Comparison of ENCODE assay signal across 8 cellular contexts in genomic region chr11:7548659-7549283, GRCh38. TPM values are rescaled to one million over a fixed set of nuclear protein-coding genes. Genes with fewer than 3 reads are reported as not detected.
DNase-seq lines count a peak whose midpoint lies in the region; ATAC-seq and TF ChIP-seq lines count a peak whose summit lies in the region.

No MANE protein-coding gene starts in this region.

- H3K9me3 Mint-ChIP-seq in WTC11: no peaks in the 10 kb centered on the region
- H3K9me3 Mint-ChIP-seq in naive thymus-derived CD8-positive, alpha-beta T cell: no peaks in the 10 kb centered on the region

- no peaks in the 10 kb centered on the region for H3K36me3 Mint-ChIP-seq in WTC11
- H3K36me3 Mint-ChIP-seq in naive thymus-derived CD8-positive, alpha-beta T cell: peaks cover 0 to 29% (median 3%) of the 10 kb centered on the region in 3 donors

- 0 out of 2 replicates have a peak overlapping the region, but pooled peaks have one; percentile 14 for H3K27ac Mint-ChIP-seq in WTC11
- peak overlapping the region in 3 of 10 donors; percentile 8 to 61 (median 37) for H3K27ac Mint-ChIP-seq in naive thymus-derived CD8-positive, alpha-beta T cell

- peaks cover 37% of the 10 kb centered on the region for H3K4me1 Mint-ChIP-seq in WTC11
- H3K4me1 Mint-ChIP-seq in naive thymus-derived CD8-positive, alpha-beta T cell: peaks cover 2 to 23% (median 9%) of the 10 kb centered on the region in 4 donors

- TF ChIP-seq POLR2A in erythroblast (IDR thresholded peaks at IDR 0.05; ENCODE audit: low read length): no peak

- POLR2A ChIA-PET in WTC11 (lab: Charles Lee): interaction anchor here (0.5 kb wide), 1 partner anchor 109 kb away, joined by 3 read pairs; no protein-coding TSS in a partner anchor
- POLR2A ChIA-PET in naive thymus-derived CD8-positive, alpha-beta T cell (lab: Charles Lee): interaction anchor here (0.7 to 1.4 kb wide), 2 partner anchors 37 to 114 kb away, joined by 4 to 6 read pairs; no protein-coding TSS in a partner anchor

- no peak overlapping the region for H3K4me3 Mint-ChIP-seq in WTC11
- no peak overlapping the region for H3K4me3 Mint-ChIP-seq in naive thymus-derived CD8-positive, alpha-beta T cell

- peak; percentile 94 for ATAC-seq in GM19043 (IDR thresholded peaks at IDR 0.05; ENCODE audit: low read depth, unreplicated experiment)
- ATAC-seq in HG03108 (IDR thresholded peaks at IDR 0.05; ENCODE audit: unreplicated experiment): peak; percentile 87
- ATAC-seq in WTC11: peak; percentile 98
- peak; percentile 68 to 88 for ATAC-seq in naive thymus-derived CD8-positive, alpha-beta T cell

- peak; percentile 45; the same call in 1 of the 2 replicates for TF ChIP-seq CTCF in WTC11 (IDR thresholded peaks at IDR 0.05)

- CTCF ChIA-PET in WTC11 (lab: Charles Lee): interaction anchor here (0.6 to 4.4 kb wide), 23 partner anchors 10 to 736 kb away, joined by 3 to 29 read pairs (median 4); partner anchors contain the start of genes OLFML1 and PPFIBP2

- DNase-seq in DMS153 (lab: John Stamatoyannopoulos, UW): peak; percentile 54
- DNase-seq in WTC11 (ENCODE audit: low spot score): peak; percentile 84
- peak in 4 of 10 donors; percentile 6 to 47 (median 27) for DNase-seq in naive thymus-derived CD8-positive, alpha-beta T cell
- no peak for DNase-seq in H4 (ENCODE audit: low spot score)
- no peak for DNase-seq in erythroblast (lab: John Stamatoyannopoulos, UW)
- no peak for DNase-seq in activated effector memory CD4-positive, alpha-beta T cell treated with Interleukin-2 at 50 U/mL for 16 hours

- no peaks in the 10 kb centered on the region for H3K27me3 Mint-ChIP-seq in WTC11 (ENCODE audit: low read depth)
- peaks cover 0 to 1% (median 0%) of the 10 kb centered on the region in 5 donors for H3K27me3 Mint-ChIP-seq in naive thymus-derived CD8-positive, alpha-beta T cell

TF ChIP-seq in WTC11, 78 proteins besides CTCF, POLR2A, EP300 and RAD21:
- no peak for TF ChIP-seq JAZF1 (CRISPR knock-in tag; IDR thresholded peaks at IDR 0.05)
- no peak for TF ChIP-seq FOXK1 (CRISPR knock-in tag; IDR thresholded peaks at IDR 0.05)
- TF ChIP-seq AR (CRISPR knock-in tag; IDR thresholded peaks at IDR 0.05): no peak
- TF ChIP-seq CREM (CRISPR knock-in tag; IDR thresholded peaks at IDR 0.05): no peak
- no peak for TF ChIP-seq SMAD4 (CRISPR knock-in tag; IDR thresholded peaks at IDR 0.05)
- TF ChIP-seq MAX (CRISPR knock-in tag; IDR thresholded peaks at IDR 0.05): no peak
- no peak for TF ChIP-seq NFYB (CRISPR knock-in tag; conservative IDR thresholded peaks at IDR 0.05; ENCODE audit: low read depth)
- no peak for TF ChIP-seq FOXP1 (CRISPR knock-in tag; IDR thresholded peaks at IDR 0.05; ENCODE audit: borderline replicate concordance)
- TF ChIP-seq GRHL2 (CRISPR knock-in tag; IDR thresholded peaks at IDR 0.05; ENCODE audit: insufficient replicate concordance, severe bottlenecking): no peak
- no peak for TF ChIP-seq PRRX2 (CRISPR knock-in tag; IDR thresholded peaks at IDR 0.05)
- TF ChIP-seq CDX4 (CRISPR knock-in tag; IDR thresholded peaks at IDR 0.05; ENCODE audit: borderline replicate concordance): no peak
- no peak for TF ChIP-seq FOXJ3 (CRISPR knock-in tag; IDR thresholded peaks at IDR 0.05; ENCODE audit: borderline replicate concordance)
- no peak for TF ChIP-seq ZBTB21 (CRISPR knock-in tag; IDR thresholded peaks at IDR 0.05; ENCODE audit: borderline replicate concordance)
- no peak for TF ChIP-seq ZNF512 (CRISPR knock-in tag; IDR thresholded peaks at IDR 0.05; ENCODE audit: borderline replicate concordance)
- TF ChIP-seq ZNF121 (CRISPR knock-in tag; IDR thresholded peaks at IDR 0.05): no peak
- no peak for TF ChIP-seq ZNF219 (CRISPR knock-in tag; IDR thresholded peaks at IDR 0.05; ENCODE audit: borderline replicate concordance)
- TF ChIP-seq NR2C2 (CRISPR knock-in tag; IDR thresholded peaks at IDR 0.05): no peak
- TF ChIP-seq PREB (CRISPR knock-in tag; IDR thresholded peaks at IDR 0.05; ENCODE audit: borderline replicate concordance): no peak
- TF ChIP-seq NR1H2 (CRISPR knock-in tag; IDR thresholded peaks at IDR 0.05): no peak
- no peak for TF ChIP-seq OVOL2 (CRISPR knock-in tag; IDR thresholded peaks at IDR 0.05; ENCODE audit: borderline replicate concordance)

RNA-seq across cellular contexts. Expression of gene PPFIBP2, which starts 35.0 kb away (rescaled TPM):
- 12.5 to 21.4 TPM (median 12.9 TPM) in 3 replicates for total RNA-seq in WTC11 (2021)
- total RNA-seq in naive thymus-derived CD8-positive, alpha-beta T cell: 10 to 100 TPM; 82.6 to 88.0 TPM
- polyA plus RNA-seq in naive thymus-derived CD8-positive, alpha-beta T cell: 10 to 100 TPM in 1 of 3 donors, 1 to 10 TPM in 2; 2.6 to 32.2 (median 5.6) TPM
- total RNA-seq in H4 (2014; rRNA removed; shearing (Covaris generic)): 3.5 and 5.9 TPM in 2 replicates

Comparison
In these comparisons a context has a peak if more than half of its experiments do, and no peak if none do; other contexts are left out.
1. DNase-seq: peak in DMS153 (single experiment) and WTC11 (single experiment); none in H4 (single experiment), erythroblast (0 of 2) and activated effector memory CD4-positive, alpha-beta T cell treated with Interleukin-2 at 50 U/mL for 16 hours (single experiment).
2. Peak in every context shown above with its lines, with median percentiles within 50 percentile points of each other: ATAC-seq.